In genomic region chr1:160987359-160988062, GRCh38 we compare ENCODE assay signal across 17 cellular contexts. TPM values are rescaled to one million over a fixed set of nuclear protein-coding genes. Genes with fewer than 3 reads are reported as not detected.
DNase-seq lines count a peak whose midpoint lies in the region; ATAC-seq, FAIRE-seq and TF ChIP-seq lines count a peak whose summit lies in the region.
"Had no signal": no experiment of that assay in that cellular context is flagged by ENCODE, and none has a peak within 500 bp of the region (broad histone marks: within the 10 kb centered on the region; RNA-seq: fewer than 3 reads in every experiment).

No MANE protein-coding gene starts in this region.

- H3K27me3 Mint-ChIP-seq in type B pancreatic cell, result peaks cover 11% of the 10 kb centered on the region

- CTCF ChIA-PET in K562 (lab: Yijun Ruan, JAX; ENCODE audit: low intra/inter-chr PET ratio), result no interaction called here

- no peak for ATAC-seq in K562
- no peak for ATAC-seq in GM21367 (IDR thresholded peaks at IDR 0.05; ENCODE audit: unreplicated experiment)
- ATAC-seq in GM21528 (IDR thresholded peaks at IDR 0.05; ENCODE audit: low FRiP score, unreplicated experiment), result no peak
- ATAC-seq: HCT116 had no signal

- H3K27me3 ChIP-seq in HUES48 (ENCODE audit: control insufficient read depth, insufficient read depth, low read length) (no peaks in the 10 kb centered on the region), K562 (ENCODE audit: control insufficient read depth in 2 of 2, insufficient read depth in 2 of 2, low read length in 2 of 2) (no peaks in the 10 kb centered on the region), iPS-20b (ENCODE audit: insufficient read depth, low read length) (peaks cover 2% of the 10 kb centered on the region; the same call in 1 of the 2 replicates)
- H3K27me3 ChIP-seq: MG63 had no signal

- H3K4me3 ChIP-seq in HUES48 (ENCODE audit: low read depth, low read length) (peak overlapping the region; percentile 28; the same call in 1 of the 2 replicates), K562 (no peak overlapping the region), iPS-20b (ENCODE audit: low read length) (peak overlapping the region; percentile 41)
- H3K4me3 ChIP-seq: MG63 had no signal

- no peaks in the 10 kb centered on the region for H3K4me1 Mint-ChIP-seq in type B pancreatic cell (ENCODE audit: unreplicated experiment)

- H3K36me3 ChIP-seq in HUES48 (ENCODE audit: control insufficient read depth, insufficient read depth, low read length) (no peaks in the 10 kb centered on the region), K562 (ENCODE audit: control insufficient read depth, insufficient read depth, low read length) (no peaks in the 10 kb centered on the region), iPS-20b (ENCODE audit: insufficient read depth, low read depth, low read length) (no peaks in the 10 kb centered on the region)
- H3K36me3 ChIP-seq: MG63 had no signal

- no peak overlapping the region for H3K4me2 ChIP-seq in K562 (ENCODE audit: insufficient read depth, low read length)

- H3K4me1 ChIP-seq in HUES48 (ENCODE audit: control insufficient read depth, insufficient read depth, low read length), result peaks cover 43% of the 10 kb centered on the region
- peaks cover 5 to 7% of the 10 kb centered on the region in 2 experiments; a peak in 4 of 5 replicates for H3K4me1 ChIP-seq in K562 (replicated peaks in 1 of 2; ENCODE audit: control insufficient read depth in 2 of 2, insufficient read depth in 2 of 2, low read length in 2 of 2)
- H3K4me1 ChIP-seq in iPS-20b (ENCODE audit: insufficient read depth, low read length), result peaks cover 25% of the 10 kb centered on the region; the same call in 1 of the 2 replicates

- H3K9ac ChIP-seq in HUES48 (ENCODE audit: low read depth, low read length) (0 out of 2 replicates have a peak overlapping the region, but pooled peaks have one; percentile 25), K562 (ENCODE audit: insufficient read depth in 1 of 2, low read depth in 2 of 2, low read length in 2 of 2) (no peak overlapping the region), iPS-20b (ENCODE audit: low read depth, low read length) (peak overlapping the region; percentile 59; the same call in 1 of the 2 replicates)

- no peak overlapping the region for H2AFZ ChIP-seq in K562 (ENCODE audit: low read depth, low read length)

- peaks cover under 1% of the 10 kb centered on the region for H3K36me3 Mint-ChIP-seq in type B pancreatic cell

- no peaks in the 10 kb centered on the region for H3K9me1 ChIP-seq in K562 (ENCODE audit: control insufficient read depth, insufficient read depth, low read length)

- POLR2A ChIA-PET in K562 (lab: Yijun Ruan, JAX), result interaction anchor here (0.6 to 1.7 kb wide), 5 partner anchors 8 to 178 kb away, joined by 3 to 4 read pairs (median 3); partner anchors contain the start of gene USF1

- no peak for TF ChIP-seq EP300 in K562 (IDR thresholded peaks at IDR 0.05; ENCODE audit: low read length)

- peak overlapping the region; percentile 57 for H3K27ac Mint-ChIP-seq in type B pancreatic cell

- no TSS peak for BruUV-seq in K562 (replicated peaks; lab: Mats Ljungman, UMichigan)

- 0 out of 2 replicates have a peak, but pooled peaks cover 3% of the 10 kb centered on the region for H4K20me1 ChIP-seq in K562 (replicated peaks; ENCODE audit: control insufficient read depth, insufficient read depth, low read length)

- in situ Hi-C loops in K562 (cut with MboI), result no loop called here

- intact Hi-C loops in K562 (cut with micrococcal nuclease), result no loop called here

- no peak for TF ChIP-seq CTCF in K562 (IDR thresholded peaks at IDR 0.05 in 2 of 3, conservative IDR thresholded peaks at IDR 0.05 in 1 of 3; ENCODE audit: insufficient read depth in 2 of 3, low read depth in 1 of 3, low read length in 3 of 3)
- no peak for TF ChIP-seq CTCF in type B pancreatic cell (conservative IDR thresholded peaks at IDR 0.05)

- WGBS in K562 (ENCODE audit: insufficient coverage, low coverage, missing lambda C conversion rate), result 36% methylated on average over 8 of the region's 8 CpGs

- no peak overlapping the region for H3K4me3 Mint-ChIP-seq in type B pancreatic cell

- H3K79me2 ChIP-seq in K562 (ENCODE audit: control insufficient read depth, insufficient read depth, low read length), result no peaks in the 10 kb centered on the region

- peaks cover 7% of the 10 kb centered on the region; the same call in 1 of the 2 replicates for H3K9me3 ChIP-seq in HUES48 (ENCODE audit: control insufficient read depth, insufficient read depth, low read length)
- H3K9me3 ChIP-seq in K562 (replicated peaks; ENCODE audit: control insufficient read depth, insufficient read depth, low read depth, low read length), result no peaks in the 10 kb centered on the region; the same call in 1 of the 2 replicates
- H3K9me3 ChIP-seq in iPS-20b (ENCODE audit: insufficient read depth, low read depth, low read length), result no peaks in the 10 kb centered on the region
- H3K9me3 ChIP-seq: MG63 had no signal

- no peak for TF ChIP-seq POLR2A in K562 (conservative IDR thresholded peaks at IDR 0.05)

- FAIRE-seq in K562 (lab: Jason Lieb, UNC), result no peak

- peaks cover 5% of the 10 kb centered on the region for H3K9me3 Mint-ChIP-seq in type B pancreatic cell

- TF ChIP-seq RAD21 in K562 (CRISPR knock-in tag; conservative IDR thresholded peaks at IDR 0.05 in 1 of 2, IDR thresholded peaks at IDR 0.05 in 1 of 2), result no peak

- DNase-seq in K562 (ENCODE audit: extremely low read depth in 1 of 4, low spot score in 3 of 4), result no peak
- no peak for DNase-seq in type B pancreatic cell (ENCODE audit: extremely low spot score, unreplicated experiment)
- no peak for DNase-seq in NCI-H2227 (lab: John Stamatoyannopoulos, UW; ENCODE audit: unreplicated experiment)
- DNase-seq: ACHN, DMS79, MG63, NCI-H1048, OCI-M1, Right ventricle myocardium superior, SW 1271 had no signal

- peak overlapping the region; percentile 79 for H3K27ac ChIP-seq in HUES48 (ENCODE audit: low read depth, low read length)
- no peak overlapping the region for H3K27ac ChIP-seq in K562 (ENCODE audit: extremely low read depth, low read depth, low read length)
- no peak overlapping the region for H3K27ac ChIP-seq in iPS-20b (ENCODE audit: low read length)
- H3K27ac ChIP-seq: C4-2B had no signal

RNA-seq across cellular contexts. Expression of gene ITLN2, which starts 32.9 kb away (rescaled TPM):
- total RNA-seq in K562 (2011; cell fraction: chromatin; rRNA removed; ENCODE audit: low replicate concordance), result not detected in 2 replicates
- total RNA-seq in K562 (2011; cell fraction: nucleolus; rRNA removed), result not detected in 2 replicates
- total RNA-seq in K562 (2011; cell fraction: nucleoplasm; rRNA removed), result not detected in 2 replicates
- not detected in 2 replicates for total RNA-seq in K562 (2014; rRNA removed)
- not detected in 2 replicates for total RNA-seq in K562 (2014; rRNA removed; fragmentation: Illumina TruSeq; extraction: Trizol)
- total RNA-seq in K562 (2015; rRNA removed; fragmentation: Illumina TruSeq; extraction: Trizol), result not detected in 2 replicates
- not detected in 2 replicates for total RNA-seq in K562 (2021)
- not detected in 2 replicates for polyA plus RNA-seq in K562 (2011; rRNA removed)
- polyA plus RNA-seq in K562 (2011; cell fraction: cytosol; rRNA removed), result not detected in 2 replicates
- not detected in 2 replicates for polyA plus RNA-seq in K562 (2011; cell fraction: nucleus; rRNA removed)
- not detected in 2 replicates for polyA plus RNA-seq in K562 (2012)
- not detected in 2 replicates for polyA plus RNA-seq in K562 (2014; fragmentation: Illumina TruSeq; extraction: Trizol)
- not detected for polyA plus RNA-seq in K562 (2014; fragmentation: Nextera tagmentation; extraction: Ambion mirVana)
- not detected in 2 replicates for polyA plus RNA-seq in K562 (2014; rRNA removed)
- not detected in 2 replicates for polyA minus RNA-seq in K562 (2011; rRNA and poly(A)+ RNA removed)
- polyA minus RNA-seq in K562 (2011; cell fraction: cytosol; rRNA and poly(A)+ RNA removed), result not detected in 2 replicates
- polyA minus RNA-seq in K562 (2011; cell fraction: nucleus; rRNA and poly(A)+ RNA removed), result not detected in 2 replicates
- total RNA-seq in type B pancreatic cell (ENCODE audit: low replicate concordance), result 0.99 and 1.7 TPM in 2 replicates
- total RNA-seq: NCI-H460, Right ventricle myocardium superior had no signal

RNA-seq across cellular contexts. Expression of gene F11R, which starts 33.4 kb away (rescaled TPM):
- 141 and 286 TPM in 2 replicates for total RNA-seq in K562 (2011; cell fraction: chromatin; rRNA removed; ENCODE audit: low replicate concordance)
- 122 and 178 TPM in 2 replicates for total RNA-seq in K562 (2011; cell fraction: nucleolus; rRNA removed)
- 177 and 186 TPM in 2 replicates for total RNA-seq in K562 (2011; cell fraction: nucleoplasm; rRNA removed)
- 27.4 and 33.9 TPM in 2 replicates for total RNA-seq in K562 (2014; rRNA removed)
- 66.3 and 74.4 TPM in 2 replicates for total RNA-seq in K562 (2014; rRNA removed; fragmentation: Illumina TruSeq; extraction: Trizol)
- 45.6 and 46.4 TPM in 2 replicates for total RNA-seq in K562 (2015; rRNA removed; fragmentation: Illumina TruSeq; extraction: Trizol)
- total RNA-seq in K562 (2021), result 52.9 and 60.6 TPM in 2 replicates
- polyA plus RNA-seq in K562 (2011; rRNA removed), result 187 and 204 TPM in 2 replicates
- polyA plus RNA-seq in K562 (2011; cell fraction: cytosol; rRNA removed), result 165 and 171 TPM in 2 replicates
- 81.4 and 97.5 TPM in 2 replicates for polyA plus RNA-seq in K562 (2011; cell fraction: nucleus; rRNA removed)
- polyA plus RNA-seq in K562 (2012), result 38.5 and 65.7 TPM in 2 replicates
- polyA plus RNA-seq in K562 (2014; fragmentation: Illumina TruSeq; extraction: Trizol), result 101 and 117 TPM in 2 replicates
- 10 to 100 TPM; 30.6 to 52.5 TPM for polyA plus RNA-seq in K562 (2014; fragmentation: Nextera tagmentation; extraction: Ambion mirVana)
- 29.3 and 34.0 TPM in 2 replicates for polyA plus RNA-seq in K562 (2014; rRNA removed)
- 160 and 231 TPM in 2 replicates for polyA minus RNA-seq in K562 (2011; rRNA and poly(A)+ RNA removed)
- 62.2 and 87.5 TPM in 2 replicates for polyA minus RNA-seq in K562 (2011; cell fraction: cytosol; rRNA and poly(A)+ RNA removed)
- 21.8 and 42.3 TPM in 2 replicates for polyA minus RNA-seq in K562 (2011; cell fraction: nucleus; rRNA and poly(A)+ RNA removed)
- 66.8 and 147 TPM in 2 replicates for total RNA-seq in type B pancreatic cell (ENCODE audit: low replicate concordance)

RNA-seq across cellular contexts. Expression of gene TSTD1, which starts 51.3 kb away (rescaled TPM):
- 1.5 and 4.4 TPM in 2 replicates for total RNA-seq in K562 (2011; cell fraction: chromatin; rRNA removed; ENCODE audit: low replicate concordance)
- 2.0 and 3.0 TPM in 2 replicates for total RNA-seq in K562 (2011; cell fraction: nucleolus; rRNA removed)
- total RNA-seq in K562 (2011; cell fraction: nucleoplasm; rRNA removed), result 2.4 and 4.0 TPM in 2 replicates
- not detected in 2 replicates for total RNA-seq in K562 (2014; rRNA removed)
- not detected in 2 replicates for total RNA-seq in K562 (2014; rRNA removed; fragmentation: Illumina TruSeq; extraction: Trizol)
- total RNA-seq in K562 (2015; rRNA removed; fragmentation: Illumina TruSeq; extraction: Trizol), result 0.23 TPM in 1 of 2 replicates, not detected in the other
- total RNA-seq in K562 (2021), result 0.38 and 0.53 TPM in 2 replicates
- polyA plus RNA-seq in K562 (2011; rRNA removed), result 0.23 TPM in 1 of 2 replicates, not detected in the other
- polyA plus RNA-seq in K562 (2011; cell fraction: cytosol; rRNA removed), result not detected in 2 replicates
- polyA plus RNA-seq in K562 (2011; cell fraction: nucleus; rRNA removed), result 1.3 and 3.0 TPM in 2 replicates
- 0.26 and 0.84 TPM in 2 replicates for polyA plus RNA-seq in K562 (2012)
- not detected in 2 replicates for polyA plus RNA-seq in K562 (2014; fragmentation: Illumina TruSeq; extraction: Trizol)
- not detected for polyA plus RNA-seq in K562 (2014; fragmentation: Nextera tagmentation; extraction: Ambion mirVana)
- 0.23 and 0.27 TPM in 2 replicates for polyA plus RNA-seq in K562 (2014; rRNA removed)
- 0.53 TPM in 1 of 2 replicates, not detected in the other for polyA minus RNA-seq in K562 (2011; rRNA and poly(A)+ RNA removed)
- not detected in 2 replicates for polyA minus RNA-seq in K562 (2011; cell fraction: cytosol; rRNA and poly(A)+ RNA removed)
- polyA minus RNA-seq in K562 (2011; cell fraction: nucleus; rRNA and poly(A)+ RNA removed), result 0.81 and 1.1 TPM in 2 replicates
- 40.8 and 98.0 TPM in 2 replicates for total RNA-seq in type B pancreatic cell (ENCODE audit: low replicate concordance)

RNA-seq across cellular contexts. Expression of gene USF1, which starts 58.3 kb away (rescaled TPM):
- 56.3 and 125 TPM in 2 replicates for total RNA-seq in K562 (2011; cell fraction: chromatin; rRNA removed; ENCODE audit: low replicate concordance)
- total RNA-seq in K562 (2011; cell fraction: nucleolus; rRNA removed), result 93.4 and 97.7 TPM in 2 replicates
- total RNA-seq in K562 (2011; cell fraction: nucleoplasm; rRNA removed), result 70.5 and 77.6 TPM in 2 replicates
- 59.8 and 77.5 TPM in 2 replicates for total RNA-seq in K562 (2014; rRNA removed)
- total RNA-seq in K562 (2014; rRNA removed; fragmentation: Illumina TruSeq; extraction: Trizol), result 43.1 and 52.9 TPM in 2 replicates
- total RNA-seq in K562 (2015; rRNA removed; fragmentation: Illumina TruSeq; extraction: Trizol), result 56.4 and 57.5 TPM in 2 replicates
- total RNA-seq in K562 (2021), result 50.6 and 51.1 TPM in 2 replicates
- 52.8 and 54.2 TPM in 2 replicates for polyA plus RNA-seq in K562 (2011; rRNA removed)
- polyA plus RNA-seq in K562 (2011; cell fraction: cytosol; rRNA removed), result 52.1 and 58.4 TPM in 2 replicates
- 205 and 262 TPM in 2 replicates for polyA plus RNA-seq in K562 (2011; cell fraction: nucleus; rRNA removed)
- polyA plus RNA-seq in K562 (2012), result 44.8 and 45.4 TPM in 2 replicates
- polyA plus RNA-seq in K562 (2014; fragmentation: Illumina TruSeq; extraction: Trizol), result 53.1 and 57.5 TPM in 2 replicates
- 10 to 100 TPM in 1 of 2 experiments, 1 to 10 TPM in 1; 7.4 to 46.3 TPM for polyA plus RNA-seq in K562 (2014; fragmentation: Nextera tagmentation; extraction: Ambion mirVana)
- polyA plus RNA-seq in K562 (2014; rRNA removed), result 50.9 and 60.2 TPM in 2 replicates
- polyA minus RNA-seq in K562 (2011; rRNA and poly(A)+ RNA removed), result 67.4 and 82.4 TPM in 2 replicates
- 31.4 and 33.5 TPM in 2 replicates for polyA minus RNA-seq in K562 (2011; cell fraction: cytosol; rRNA and poly(A)+ RNA removed)
- polyA minus RNA-seq in K562 (2011; cell fraction: nucleus; rRNA and poly(A)+ RNA removed), result 33.8 and 36.8 TPM in 2 replicates
- 62.2 and 79.1 TPM in 2 replicates for total RNA-seq in type B pancreatic cell (ENCODE audit: low replicate concordance)

Comparison
In these comparisons a context has a peak if more than half of its experiments do, and no peak if none do; other contexts are left out.
1. H3K9ac ChIP-seq: peak in HUES48 (single experiment) and iPS-20b (single experiment); none in K562 (0 of 2).